1 cellular context compared by ENCODE assay signal in the genomic region with DNA sequence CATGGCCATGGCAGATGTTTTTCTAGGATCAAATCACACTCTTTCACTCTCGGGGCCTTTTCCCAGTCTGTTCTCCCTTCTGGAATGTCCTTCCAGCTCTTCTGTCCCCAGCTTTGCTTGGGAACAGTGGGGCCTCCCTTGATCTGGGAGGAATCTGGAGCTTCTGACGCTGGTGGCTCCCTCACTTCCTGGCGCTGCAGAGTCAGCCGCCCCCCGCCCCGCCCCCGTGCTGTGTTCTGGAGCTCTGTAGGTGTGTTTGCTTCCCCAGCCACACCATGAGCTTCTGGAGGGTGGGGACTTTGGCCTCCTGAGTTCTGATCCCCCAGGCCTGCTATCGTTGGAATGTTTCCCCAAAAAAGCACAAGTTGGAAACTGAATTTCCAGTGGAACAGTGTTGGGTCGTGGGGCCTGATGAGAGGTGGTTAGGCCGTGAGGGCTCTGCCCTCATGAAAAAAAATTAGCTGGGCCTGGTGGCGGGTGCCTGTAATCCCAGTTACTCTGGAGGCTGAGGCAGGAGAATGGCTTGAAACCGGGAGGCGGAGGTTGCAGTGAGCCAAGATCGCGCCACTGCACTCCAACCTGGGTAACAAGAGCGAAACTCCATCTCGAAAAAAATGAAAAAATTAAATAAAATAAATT.
TF ChIP-seq lines count a peak whose summit lies in the region.

No MANE protein-coding gene starts in this region.

TF ChIP-seq in HepG2, 621 proteins besides CTCF, POLR2A, EP300 and RAD21 (continued from another document and continues in another):
- TF ChIP-seq, protein P1, sequence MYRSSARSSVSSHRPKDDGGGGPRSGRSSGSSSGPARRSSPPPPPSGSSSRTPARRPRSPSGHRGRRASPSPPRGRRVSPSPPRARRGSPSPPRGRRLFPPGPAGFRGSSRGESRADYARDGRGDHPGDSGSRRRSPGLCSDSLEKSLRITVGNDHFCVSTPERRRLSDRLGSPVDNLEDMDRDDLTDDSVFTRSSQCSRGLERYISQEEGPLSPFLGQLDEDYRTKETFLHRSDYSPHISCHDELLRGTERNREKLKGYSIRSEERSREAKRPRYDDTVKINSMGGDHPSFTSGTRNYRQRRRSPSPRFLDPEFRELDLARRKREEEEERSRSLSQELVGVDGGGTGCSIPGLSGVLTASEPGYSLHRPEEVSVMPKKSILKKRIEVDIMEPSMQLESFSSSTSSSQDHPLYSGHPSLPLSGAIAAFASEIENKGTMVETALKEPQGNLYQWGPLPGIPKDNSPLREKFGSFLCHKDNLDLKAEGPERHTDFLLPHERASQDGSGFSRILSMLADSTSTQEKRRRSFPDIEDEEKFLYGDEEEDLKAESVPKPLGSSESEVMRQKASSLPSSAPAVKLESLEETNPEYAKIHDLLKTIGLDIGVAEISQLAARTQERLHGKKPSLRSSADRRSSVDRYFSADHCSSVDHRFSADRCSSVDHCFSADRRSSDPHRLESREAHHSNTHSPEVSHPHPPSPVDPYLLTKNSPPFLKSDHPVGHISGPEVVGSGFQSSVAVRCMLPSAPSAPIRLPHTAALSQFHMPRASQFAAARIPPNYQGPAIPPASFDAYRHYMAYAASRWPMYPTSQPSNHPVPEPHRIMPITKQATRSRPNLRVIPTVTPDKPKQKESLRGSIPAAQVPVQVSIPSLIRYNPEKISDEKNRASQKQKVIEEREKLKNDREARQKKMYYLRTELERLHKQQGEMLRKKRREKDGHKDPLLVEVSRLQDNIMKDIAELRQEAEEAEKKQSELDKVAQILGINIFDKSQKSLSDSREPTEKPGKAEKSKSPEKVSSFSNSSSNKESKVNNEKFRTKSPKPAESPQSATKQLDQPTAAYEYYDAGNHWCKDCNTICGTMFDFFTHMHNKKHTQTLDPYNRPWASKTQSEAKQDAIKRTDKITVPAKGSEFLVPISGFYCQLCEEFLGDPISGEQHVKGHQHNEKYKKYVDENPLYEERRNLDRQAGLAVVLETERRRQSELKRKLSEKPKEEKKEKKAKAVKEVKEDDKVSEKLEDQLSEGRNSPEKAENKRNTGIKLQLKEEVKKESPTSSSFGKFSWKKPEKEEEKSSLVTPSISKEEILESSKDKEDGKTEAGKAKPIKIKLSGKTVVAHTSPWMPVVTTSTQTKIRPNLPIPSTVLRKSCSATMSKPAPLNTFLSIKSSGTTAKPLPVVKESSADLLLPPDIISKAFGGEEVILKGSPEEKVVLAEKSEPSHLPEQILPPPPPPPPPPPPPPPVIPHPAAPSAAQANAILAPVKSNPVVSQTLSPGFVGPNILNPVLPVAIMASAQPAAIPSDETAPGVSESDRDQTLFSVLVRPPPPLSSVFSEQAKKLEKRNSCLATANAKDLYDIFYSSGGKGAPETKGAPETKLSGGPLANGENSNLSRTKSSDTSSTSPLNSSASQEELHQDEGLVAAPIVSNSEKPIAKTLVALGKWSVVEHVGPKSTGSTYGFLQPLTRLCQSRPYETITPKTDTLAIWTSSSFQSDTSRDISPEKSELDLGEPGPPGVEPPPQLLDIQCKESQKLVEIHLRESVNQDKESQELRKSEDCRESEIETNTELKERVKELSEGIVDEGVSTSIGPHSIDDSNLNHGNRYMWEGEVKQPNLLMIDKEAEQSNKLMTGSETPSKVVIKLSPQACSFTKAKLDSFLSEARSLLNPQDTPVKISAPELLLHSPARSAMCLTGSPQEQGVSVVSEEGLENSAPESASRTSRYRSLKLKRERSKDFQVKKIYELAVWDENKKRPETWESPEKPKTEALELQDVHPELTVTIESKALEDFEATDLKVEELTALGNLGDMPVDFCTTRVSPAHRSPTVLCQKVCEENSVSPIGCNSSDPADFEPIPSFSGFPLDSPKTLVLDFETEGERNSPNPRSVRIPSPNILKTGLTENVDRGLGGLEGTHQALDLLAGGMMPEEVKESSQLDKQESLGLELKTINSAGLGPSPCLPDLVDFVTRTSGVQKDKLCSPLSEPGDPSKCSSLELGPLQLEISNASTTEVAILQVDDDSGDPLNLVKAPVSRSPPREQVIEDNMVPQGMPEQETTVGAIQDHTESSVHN (CRISPR knock-in tag; IDR thresholded peaks at IDR 0.05) = no peak
- TF ChIP-seq NKX3-1 (CRISPR knock-in tag; IDR thresholded peaks at IDR 0.05) = no peak
- TF ChIP-seq ZNF136 (CRISPR knock-in tag; IDR thresholded peaks at IDR 0.05; ENCODE audit: low read depth) = no peak
- peak; percentile 74 for TF ChIP-seq ZFY (CRISPR knock-in tag; IDR thresholded peaks at IDR 0.05)
- TF ChIP-seq HNRNPK (IDR thresholded peaks at IDR 0.05; ENCODE audit: low read depth, low read length, poor library complexity, severe bottlenecking) = no peak
- TF ChIP-seq, protein P2, sequence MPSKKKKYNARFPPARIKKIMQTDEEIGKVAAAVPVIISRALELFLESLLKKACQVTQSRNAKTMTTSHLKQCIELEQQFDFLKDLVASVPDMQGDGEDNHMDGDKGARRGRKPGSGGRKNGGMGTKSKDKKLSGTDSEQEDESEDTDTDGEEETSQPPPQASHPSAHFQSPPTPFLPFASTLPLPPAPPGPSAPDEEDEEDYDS (CRISPR knock-in tag; IDR thresholded peaks at IDR 0.05) = 0 out of 2 replicates have a peak, but pooled peaks have one; percentile 22
- no peak for TF ChIP-seq ZNF3 (CRISPR knock-in tag; IDR thresholded peaks at IDR 0.05)
- no peak for TF ChIP-seq SNAPC2 (CRISPR knock-in tag; IDR thresholded peaks at IDR 0.05)
- no peak for TF ChIP-seq ZNF20 (CRISPR knock-in tag; IDR thresholded peaks at IDR 0.05)
- no peak for TF ChIP-seq CCAR2 (optimal IDR thresholded peaks at IDR 0.05; ENCODE audit: low read depth, low read length)
- no peak for TF ChIP-seq MED8 (CRISPR knock-in tag; IDR thresholded peaks at IDR 0.05; ENCODE audit: insufficient replicate concordance)
- TF ChIP-seq, protein P3, sequence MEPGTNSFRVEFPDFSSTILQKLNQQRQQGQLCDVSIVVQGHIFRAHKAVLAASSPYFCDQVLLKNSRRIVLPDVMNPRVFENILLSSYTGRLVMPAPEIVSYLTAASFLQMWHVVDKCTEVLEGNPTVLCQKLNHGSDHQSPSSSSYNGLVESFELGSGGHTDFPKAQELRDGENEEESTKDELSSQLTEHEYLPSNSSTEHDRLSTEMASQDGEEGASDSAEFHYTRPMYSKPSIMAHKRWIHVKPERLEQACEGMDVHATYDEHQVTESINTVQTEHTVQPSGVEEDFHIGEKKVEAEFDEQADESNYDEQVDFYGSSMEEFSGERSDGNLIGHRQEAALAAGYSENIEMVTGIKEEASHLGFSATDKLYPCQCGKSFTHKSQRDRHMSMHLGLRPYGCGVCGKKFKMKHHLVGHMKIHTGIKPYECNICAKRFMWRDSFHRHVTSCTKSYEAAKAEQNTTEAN (CRISPR knock-in tag; conservative IDR thresholded peaks at IDR 0.05) = no peak; the same call in 1 of the 2 replicates
- TF ChIP-seq, protein P4, sequence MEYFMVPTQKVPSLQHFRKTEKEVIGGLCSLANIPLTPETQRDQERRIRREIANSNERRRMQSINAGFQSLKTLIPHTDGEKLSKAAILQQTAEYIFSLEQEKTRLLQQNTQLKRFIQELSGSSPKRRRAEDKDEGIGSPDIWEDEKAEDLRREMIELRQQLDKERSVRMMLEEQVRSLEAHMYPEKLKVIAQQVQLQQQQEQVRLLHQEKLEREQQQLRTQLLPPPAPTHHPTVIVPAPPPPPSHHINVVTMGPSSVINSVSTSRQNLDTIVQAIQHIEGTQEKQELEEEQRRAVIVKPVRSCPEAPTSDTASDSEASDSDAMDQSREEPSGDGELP (IDR thresholded peaks at IDR 0.05; ENCODE audit: borderline replicate concordance, low read depth) = peak; percentile 35; the same call in 1 of the 2 replicates
- TF ChIP-seq ZNF768 (CRISPR knock-in tag; IDR thresholded peaks at IDR 0.05) = peak; percentile 34; the same call in 1 of the 2 replicates
- no peak for TF ChIP-seq CBFB (CRISPR knock-in tag; IDR thresholded peaks at IDR 0.05)
- peak; percentile 84 for TF ChIP-seq SALL1 (CRISPR knock-in tag; IDR thresholded peaks at IDR 0.05)
- TF ChIP-seq, protein P5, sequence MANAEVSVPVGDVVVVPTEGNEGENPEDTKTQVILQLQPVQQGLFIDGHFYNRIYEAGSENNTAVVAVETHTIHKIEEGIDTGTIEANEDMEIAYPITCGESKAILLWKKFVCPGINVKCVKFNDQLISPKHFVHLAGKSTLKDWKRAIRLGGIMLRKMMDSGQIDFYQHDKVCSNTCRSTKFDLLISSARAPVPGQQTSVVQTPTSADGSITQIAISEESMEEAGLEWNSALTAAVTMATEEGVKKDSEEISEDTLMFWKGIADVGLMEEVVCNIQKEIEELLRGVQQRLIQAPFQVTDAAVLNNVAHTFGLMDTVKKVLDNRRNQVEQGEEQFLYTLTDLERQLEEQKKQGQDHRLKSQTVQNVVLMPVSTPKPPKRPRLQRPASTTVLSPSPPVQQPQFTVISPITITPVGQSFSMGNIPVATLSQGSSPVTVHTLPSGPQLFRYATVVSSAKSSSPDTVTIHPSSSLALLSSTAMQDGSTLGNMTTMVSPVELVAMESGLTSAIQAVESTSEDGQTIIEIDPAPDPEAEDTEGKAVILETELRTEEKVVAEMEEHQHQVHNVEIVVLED (CRISPR knock-in tag; IDR thresholded peaks at IDR 0.05; ENCODE audit: borderline replicate concordance) = peak; percentile 49; the same call in 1 of the 2 replicates
- no peak for TF ChIP-seq AGO1 (IDR thresholded peaks at IDR 0.05; ENCODE audit: low read depth, low read length, poor library complexity, severe bottlenecking)
- TF ChIP-seq, protein P6, sequence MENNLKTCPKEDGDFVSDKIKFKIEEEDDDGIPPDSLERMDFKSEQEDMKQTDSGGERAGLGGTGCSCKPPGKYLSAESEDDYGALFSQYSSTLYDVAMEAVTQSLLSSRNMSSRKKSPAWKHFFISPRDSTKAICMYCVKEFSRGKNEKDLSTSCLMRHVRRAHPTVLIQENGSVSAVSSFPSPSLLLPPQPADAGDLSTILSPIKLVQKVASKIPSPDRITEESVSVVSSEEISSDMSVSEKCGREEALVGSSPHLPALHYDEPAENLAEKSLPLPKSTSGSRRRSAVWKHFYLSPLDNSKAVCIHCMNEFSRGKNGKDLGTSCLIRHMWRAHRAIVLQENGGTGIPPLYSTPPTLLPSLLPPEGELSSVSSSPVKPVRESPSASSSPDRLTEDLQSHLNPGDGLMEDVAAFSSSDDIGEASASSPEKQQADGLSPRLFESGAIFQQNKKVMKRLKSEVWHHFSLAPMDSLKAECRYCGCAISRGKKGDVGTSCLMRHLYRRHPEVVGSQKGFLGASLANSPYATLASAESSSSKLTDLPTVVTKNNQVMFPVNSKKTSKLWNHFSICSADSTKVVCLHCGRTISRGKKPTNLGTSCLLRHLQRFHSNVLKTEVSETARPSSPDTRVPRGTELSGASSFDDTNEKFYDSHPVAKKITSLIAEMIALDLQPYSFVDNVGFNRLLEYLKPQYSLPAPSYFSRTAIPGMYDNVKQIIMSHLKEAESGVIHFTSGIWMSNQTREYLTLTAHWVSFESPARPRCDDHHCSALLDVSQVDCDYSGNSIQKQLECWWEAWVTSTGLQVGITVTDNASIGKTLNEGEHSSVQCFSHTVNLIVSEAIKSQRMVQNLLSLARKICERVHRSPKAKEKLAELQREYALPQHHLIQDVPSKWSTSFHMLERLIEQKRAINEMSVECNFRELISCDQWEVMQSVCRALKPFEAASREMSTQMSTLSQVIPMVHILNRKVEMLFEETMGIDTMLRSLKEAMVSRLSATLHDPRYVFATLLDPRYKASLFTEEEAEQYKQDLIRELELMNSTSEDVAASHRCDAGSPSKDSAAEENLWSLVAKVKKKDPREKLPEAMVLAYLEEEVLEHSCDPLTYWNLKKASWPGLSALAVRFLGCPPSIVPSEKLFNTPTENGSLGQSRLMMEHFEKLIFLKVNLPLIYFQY (CRISPR knock-in tag; IDR thresholded peaks at IDR 0.05; ENCODE audit: borderline replicate concordance) = no peak
- TF ChIP-seq ETV6 (CRISPR knock-in tag; conservative IDR thresholded peaks at IDR 0.05) = no peak
- 0 out of 2 replicates have a peak, but pooled peaks have one; percentile 37 for TF ChIP-seq HMG20B (CRISPR knock-in tag; conservative IDR thresholded peaks at IDR 0.05)
- TF ChIP-seq ZFP1 (CRISPR knock-in tag; IDR thresholded peaks at IDR 0.05) = no peak
- TF ChIP-seq ZFP37 (CRISPR knock-in tag; IDR thresholded peaks at IDR 0.05; ENCODE audit: borderline replicate concordance) = no peak
- no peak for TF ChIP-seq FOSL1 (CRISPR knock-in tag; IDR thresholded peaks at IDR 0.05; ENCODE audit: borderline replicate concordance)
- TF ChIP-seq JDP2 (CRISPR knock-in tag; IDR thresholded peaks at IDR 0.05; ENCODE audit: borderline replicate concordance) = no peak
- TF ChIP-seq ZNF160 (CRISPR knock-in tag; IDR thresholded peaks at IDR 0.05) = no peak; the same call in 1 of the 2 replicates
- TF ChIP-seq BCL6 (CRISPR knock-in tag; IDR thresholded peaks at IDR 0.05) = peak; percentile 22; the same call in 1 of the 2 replicates
- TF ChIP-seq, protein P7, sequence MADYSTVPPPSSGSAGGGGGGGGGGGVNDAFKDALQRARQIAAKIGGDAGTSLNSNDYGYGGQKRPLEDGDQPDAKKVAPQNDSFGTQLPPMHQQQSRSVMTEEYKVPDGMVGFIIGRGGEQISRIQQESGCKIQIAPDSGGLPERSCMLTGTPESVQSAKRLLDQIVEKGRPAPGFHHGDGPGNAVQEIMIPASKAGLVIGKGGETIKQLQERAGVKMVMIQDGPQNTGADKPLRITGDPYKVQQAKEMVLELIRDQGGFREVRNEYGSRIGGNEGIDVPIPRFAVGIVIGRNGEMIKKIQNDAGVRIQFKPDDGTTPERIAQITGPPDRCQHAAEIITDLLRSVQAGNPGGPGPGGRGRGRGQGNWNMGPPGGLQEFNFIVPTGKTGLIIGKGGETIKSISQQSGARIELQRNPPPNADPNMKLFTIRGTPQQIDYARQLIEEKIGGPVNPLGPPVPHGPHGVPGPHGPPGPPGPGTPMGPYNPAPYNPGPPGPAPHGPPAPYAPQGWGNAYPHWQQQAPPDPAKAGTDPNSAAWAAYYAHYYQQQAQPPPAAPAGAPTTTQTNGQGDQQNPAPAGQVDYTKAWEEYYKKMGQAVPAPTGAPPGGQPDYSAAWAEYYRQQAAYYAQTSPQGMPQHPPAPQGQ (CRISPR knock-in tag; IDR thresholded peaks at IDR 0.05; ENCODE audit: borderline replicate concordance) = no peak
- peak; percentile 79 for TF ChIP-seq TAF1 (CRISPR knock-in tag; IDR thresholded peaks at IDR 0.05)
- 0 out of 2 replicates have a peak, but pooled peaks have one; percentile 55 for TF ChIP-seq YEATS2 (CRISPR knock-in tag; IDR thresholded peaks at IDR 0.05; ENCODE audit: borderline replicate concordance)
- TF ChIP-seq, protein P8, sequence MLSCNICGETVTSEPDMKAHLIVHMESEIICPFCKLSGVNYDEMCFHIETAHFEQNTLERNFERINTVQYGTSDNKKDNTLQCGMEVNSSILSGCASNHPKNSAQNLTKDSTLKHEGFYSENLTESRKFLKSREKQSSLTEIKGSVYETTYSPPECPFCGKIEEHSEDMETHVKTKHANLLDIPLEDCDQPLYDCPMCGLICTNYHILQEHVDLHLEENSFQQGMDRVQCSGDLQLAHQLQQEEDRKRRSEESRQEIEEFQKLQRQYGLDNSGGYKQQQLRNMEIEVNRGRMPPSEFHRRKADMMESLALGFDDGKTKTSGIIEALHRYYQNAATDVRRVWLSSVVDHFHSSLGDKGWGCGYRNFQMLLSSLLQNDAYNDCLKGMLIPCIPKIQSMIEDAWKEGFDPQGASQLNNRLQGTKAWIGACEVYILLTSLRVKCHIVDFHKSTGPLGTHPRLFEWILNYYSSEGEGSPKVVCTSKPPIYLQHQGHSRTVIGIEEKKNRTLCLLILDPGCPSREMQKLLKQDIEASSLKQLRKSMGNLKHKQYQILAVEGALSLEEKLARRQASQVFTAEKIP (CRISPR knock-in tag; IDR thresholded peaks at IDR 0.05; ENCODE audit: borderline replicate concordance) = no peak
